In the genomic region with DNA sequence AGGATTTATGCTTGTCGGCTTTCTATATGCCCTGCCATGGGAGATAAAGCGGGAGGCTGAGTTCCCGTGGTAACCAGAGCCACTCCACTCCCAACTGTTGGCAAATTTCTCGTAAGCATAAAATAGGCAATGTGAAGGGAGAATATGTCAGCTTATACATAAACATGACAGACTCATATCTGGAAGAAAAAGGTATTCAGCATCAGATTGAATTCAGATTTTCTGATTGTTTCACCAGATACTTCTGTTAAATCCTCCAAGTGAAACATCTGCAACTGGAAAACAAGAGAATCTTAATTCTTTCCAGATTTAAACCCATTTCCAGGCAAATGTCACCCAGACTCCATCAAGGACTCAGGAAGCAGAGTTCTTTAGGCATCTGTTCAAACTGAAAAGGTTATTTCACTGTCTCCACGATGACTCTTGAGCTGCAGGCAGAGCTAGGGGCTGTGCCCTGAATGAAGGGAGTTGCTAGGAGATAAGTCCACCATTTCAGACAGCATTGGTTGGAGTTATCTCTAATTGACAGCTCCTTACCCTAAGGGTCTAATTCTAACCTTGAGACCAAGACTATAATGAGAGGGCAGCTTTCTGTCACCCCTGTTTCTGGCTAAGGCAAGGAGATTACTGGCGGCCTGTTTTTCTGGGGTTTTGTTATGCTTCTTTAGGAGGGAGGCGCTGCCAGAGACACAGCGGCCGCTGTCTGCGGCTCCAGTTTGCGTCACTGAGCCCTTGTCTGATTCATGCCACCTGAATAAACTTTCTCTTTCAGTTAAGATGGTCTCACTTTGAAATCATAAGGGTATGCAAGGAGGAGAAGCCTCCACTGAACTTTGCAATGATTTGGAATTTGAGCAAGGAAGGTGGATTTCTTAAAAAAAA, we compare ENCODE assay signal across 11 cellular contexts.
DNase-seq lines count a peak whose midpoint lies in the region; ATAC-seq, FAIRE-seq and TF ChIP-seq lines count a peak whose summit lies in the region.
"Had no signal": no experiment of that assay in that cellular context is flagged by ENCODE, and none has a peak within 500 bp of the region (broad histone marks: within the 10 kb centered on the region; RNA-seq: fewer than 3 reads in every experiment).

No MANE protein-coding gene starts in this region.

- TF ChIP-seq POLR2A in GM12878 (IDR thresholded peaks at IDR 0.05; ENCODE audit: low read depth, low read length) = no peak
- TF ChIP-seq POLR2A in GM12892 (IDR thresholded peaks at IDR 0.05; ENCODE audit: low read depth, low read length) = no peak
- no peak for TF ChIP-seq POLR2A in body of pancreas (IDR thresholded peaks at IDR 0.05)

- no peak overlapping the region for H3K27ac ChIP-seq in GM12878 (ENCODE audit: control insufficient read depth, insufficient read depth)
- H3K27ac ChIP-seq in body of pancreas = no peak overlapping the region
- H3K27ac ChIP-seq: SJSA1 had no signal

- no TSS peak for BruUV-seq in GM12878 (replicated peaks; lab: Mats Ljungman, UMichigan)

- no peaks in the 10 kb centered on the region for H3K27me3 Mint-ChIP-seq in neural crest cell (ENCODE audit: low read depth)

- H3K9me3 Mint-ChIP-seq in neural crest cell = no peaks in the 10 kb centered on the region
- H3K9me3 Mint-ChIP-seq: activated T-cell treated with anti-CD3 and anti-CD28 coated beads, Interleukin-2, amount 50 U/mL, for 4 hours had no signal

- no peak overlapping the region for H3K9ac ChIP-seq in GM12878 (ENCODE audit: control insufficient read depth, insufficient read depth, low read length)

- H3K4me3 Mint-ChIP-seq in neural crest cell = peak overlapping the region; percentile 83
- H3K4me3 Mint-ChIP-seq: activated T-cell treated with anti-CD3 and anti-CD28 coated beads, Interleukin-2, amount 50 U/mL, for 4 hours had no signal

- no peaks in the 10 kb centered on the region for H3K36me3 Mint-ChIP-seq in neural crest cell (ENCODE audit: low read depth)

- H3K36me3 ChIP-seq in GM12878 (ENCODE audit: control insufficient read depth in 2 of 2, insufficient read depth in 2 of 2, low read length in 1 of 2) (no peaks in the 10 kb centered on the region), body of pancreas (replicated peaks in 1 of 2; ENCODE audit: insufficient read depth in 1 of 2, low read depth in 2 of 2) (no peaks in the 10 kb centered on the region)
- H3K36me3 ChIP-seq: SJSA1 had no signal

- SMC1A ChIA-PET in GM12878 (lab: Charles Lee; ENCODE audit: uncharacterized antibody, unreplicated experiment) = no interaction called here

- H3K4me1 ChIP-seq in GM12878 (ENCODE audit: control insufficient read depth, insufficient read depth, low read length) (no peaks in the 10 kb centered on the region), body of pancreas (peaks cover 8% of the 10 kb centered on the region)
- H3K4me1 ChIP-seq: SJSA1 had no signal

- no peaks in the 10 kb centered on the region for H3K9me3 ChIP-seq in GM12878 (replicated peaks; ENCODE audit: control insufficient read depth, insufficient read depth, low read length)
- H3K9me3 ChIP-seq in body of pancreas = no peaks in the 10 kb centered on the region
- H3K9me3 ChIP-seq: SJSA1 had no signal

- H4K20me1 ChIP-seq in GM12878 (ENCODE audit: control insufficient read depth, insufficient read depth) = no peaks in the 10 kb centered on the region

- no peaks in the 10 kb centered on the region for H3K79me2 ChIP-seq in GM12878 (ENCODE audit: control insufficient read depth, insufficient read depth, low read length)

- H3K4me3 ChIP-seq in GM12878 (no peak overlapping the region), body of pancreas (no peak overlapping the region)
- H3K4me3 ChIP-seq: SJSA1 had no signal

- ATAC-seq in GM12878 = no peak
- no peak for ATAC-seq in HG03175 (IDR thresholded peaks at IDR 0.05; ENCODE audit: unreplicated experiment)
- ATAC-seq in body of pancreas = no peak
- ATAC-seq: activated T-cell treated with anti-CD3 and anti-CD28 coated beads, Interleukin-2, amount 50 U/mL, for 4 hours had no signal

- in situ Hi-C loops in GM12878 (cut with MboI) = no loop called here

- no peak for FAIRE-seq in GM12878 (lab: Jason Lieb, UNC)
- no peak for FAIRE-seq in GM12892 (lab: Jason Lieb, UNC)
- FAIRE-seq: G401.6 had no signal

- peak overlapping the region; percentile 96 for H3K27ac Mint-ChIP-seq in neural crest cell (ENCODE audit: unreplicated experiment)

- no peak overlapping the region for H3K4me2 ChIP-seq in GM12878 (ENCODE audit: control insufficient read depth, insufficient read depth)

- TF ChIP-seq RAD21 in GM12878 (IDR thresholded peaks at IDR 0.05; ENCODE audit: insufficient read depth, low read depth, low read length) = no peak

- intact Hi-C loops in GM12878 (cut with micrococcal nuclease; ENCODE audit: unreplicated experiment) (no loop called here), body of pancreas (cut with DNase I) (no loop called here)

- no peak for TF ChIP-seq EP300 in GM12878 (IDR thresholded peaks at IDR 0.05; ENCODE audit: borderline replicate concordance in 1 of 2, control insufficient read depth in 1 of 2, low read depth in 2 of 2, low read length in 2 of 2)

- POLR2A ChIA-PET in GM12878 (lab: Charles Lee) = no interaction called here

- DNase-seq in ELF-1 (ENCODE audit: low read depth, low spot score) (peak; percentile 35), NCI-H1436 (lab: John Stamatoyannopoulos, UW) (peak; percentile 57), GM12878 (ENCODE audit: low read depth, low spot score) (no peak), neural crest cell (ENCODE audit: low read depth, low spot score) (peak; percentile 48), GM12892 (ENCODE audit: insufficient read length) (no peak), body of pancreas (no peak)
- DNase-seq in activated CD4-positive, alpha-beta T cell treated with anti-CD3 and anti-CD28 coated beads for 1 hour = no peak
- DNase-seq: activated T-cell treated with anti-CD3 and anti-CD28 coated beads, Interleukin-2, amount 50 U/mL, for 4 hours had no signal

- H2AFZ ChIP-seq in GM12878 (ENCODE audit: control insufficient read depth, low read depth, low read length) = peak overlapping the region; percentile 30; the same call in 1 of the 2 replicates

- WGBS in GM12878 (ENCODE audit: insufficient coverage, insufficient replicate concordance, low lambda C conversion rate, missing lambda C conversion rate) = 54% methylated on average over 11 of the region's 11 CpGs
- WGBS in body of pancreas, 2 donors = 71 to 75% methylated on average over 11 of the region's 11 CpGs

- TF ChIP-seq CTCF in GM12878 (IDR thresholded peaks at IDR 0.05 in 2 of 3, conservative IDR thresholded peaks at IDR 0.05 in 1 of 3; ENCODE audit: control insufficient read depth in 2 of 3, extremely low read depth in 1 of 3, insufficient read depth in 1 of 3, low read depth in 3 of 3, low read length in 3 of 3) = no peak
- TF ChIP-seq CTCF in neural crest cell (conservative IDR thresholded peaks at IDR 0.05) = no peak
- TF ChIP-seq CTCF in body of pancreas (IDR thresholded peaks at IDR 0.05) = no peak

- H3K27me3 ChIP-seq in GM12878 (replicated peaks in 1 of 2; ENCODE audit: control insufficient read depth in 2 of 2, insufficient read depth in 2 of 2, low read length in 1 of 2) (no peaks in the 10 kb centered on the region), body of pancreas (no peaks in the 10 kb centered on the region)
- H3K27me3 ChIP-seq: SJSA1 had no signal

- RAD21 ChIA-PET in GM12878 (lab: Charles Lee; ENCODE audit: unreplicated experiment) = no interaction called here

- CTCF ChIA-PET in GM12878 (lab: Yijun Ruan, JAX) = interaction anchor here (0.7 kb wide), 1 partner anchor 71 kb away, joined by 3 read pairs; no protein-coding TSS in a partner anchor

- peaks cover 92% of the 10 kb centered on the region for H3K4me1 Mint-ChIP-seq in neural crest cell

TF ChIP-seq in GM12878, 131 proteins besides CTCF, POLR2A, EP300 and RAD21:
- TF ChIP-seq CHD2 (IDR thresholded peaks at IDR 0.05; ENCODE audit: borderline replicate concordance, low read depth, low read length) = no peak
- no peak for TF ChIP-seq KDM1A (IDR thresholded peaks at IDR 0.05; ENCODE audit: borderline replicate concordance)
- no peak for TF ChIP-seq IRF4 (IDR thresholded peaks at IDR 0.05; ENCODE audit: low read depth, low read length)
TF ChIP-seq in GM12878: peak in this region for 0.

Comparison
In these comparisons a context has a peak if more than half of its experiments do, and no peak if none do; other contexts are left out.
1. DNase-seq: peak in ELF-1 (single experiment), NCI-H1436 (single experiment) and neural crest cell (single experiment); none in GM12878 (single experiment), GM12892 (single experiment), activated CD4-positive, alpha-beta T cell treated with anti-CD3 and anti-CD28 coated beads for 1 hour (single experiment) and body of pancreas (0 of 4).